Comparison of ENCODE assay signal across 9 cellular contexts in genomic region chr3:120092444-120092843, GRCh38. TPM values are rescaled to one million over a fixed set of nuclear protein-coding genes. Genes with fewer than 3 reads are reported as not detected.
A peak's percentile ranks its signal among the peaks of the same experiment; 100 is the strongest.
DNase-seq lines count a peak whose midpoint lies in the region; ATAC-seq, FAIRE-seq and TF ChIP-seq lines count a peak whose summit lies in the region.
"Had no signal": no experiment of that assay in that cellular context is flagged by ENCODE, and none has a peak within 500 bp of the region (broad histone marks: within the 10 kb centered on the region; RNA-seq: fewer than 3 reads in every experiment).

No MANE protein-coding gene starts in this region.

- H3K4me1 Mint-ChIP-seq in naive thymus-derived CD8-positive, alpha-beta T cell: peaks cover 18 to 34% (median 32%) of the 10 kb centered on the region in 4 donors

- intact Hi-C loops in PC-9 (cut with micrococcal nuclease; ENCODE audit: unreplicated experiment): loop anchor here (5.0 to 10.0 kb wide), 6 partner anchors 120 to 628 kb away; partner anchors contain the start of genes POGLUT1 and TMEM39A

- H3K4me2 ChIP-seq in PC-9 (peak overlapping the region; percentile 98), skeletal muscle satellite cell (ENCODE audit: low read length) (peak overlapping the region; percentile 92)

- H3K27ac ChIP-seq in PC-9: peak overlapping the region; percentile 100

- H3K27me3 Mint-ChIP-seq in naive thymus-derived CD8-positive, alpha-beta T cell: peaks cover 0 to 5% (median 0%) of the 10 kb centered on the region in 5 donors

- H3K9me3 Mint-ChIP-seq in naive thymus-derived CD8-positive, alpha-beta T cell: no peaks in the 10 kb centered on the region
- H3K9me3 Mint-ChIP-seq: natural killer cell had no signal

- no peak for ATAC-seq in naive thymus-derived CD8-positive, alpha-beta T cell
- no peak for ATAC-seq in GM21390 (IDR thresholded peaks at IDR 0.05; ENCODE audit: unreplicated experiment)
- ATAC-seq: natural killer cell had no signal

- POLR2A ChIA-PET in PC-9 (lab: Charles Lee; ENCODE audit: unreplicated experiment): no interaction called here
- POLR2A ChIA-PET in naive thymus-derived CD8-positive, alpha-beta T cell (lab: Charles Lee): no interaction called here

- H3K36me3 ChIP-seq in PC-9 (ENCODE audit: low read depth): peaks cover 17% of the 10 kb centered on the region
- H3K36me3 ChIP-seq in skeletal muscle satellite cell (ENCODE audit: insufficient read depth, low read length): peaks cover 5% of the 10 kb centered on the region

- H3K9me3 ChIP-seq in PC-9 (ENCODE audit: insufficient read depth, low read depth): no peaks in the 10 kb centered on the region
- H3K9me3 ChIP-seq in skeletal muscle satellite cell (replicated peaks; ENCODE audit: low read length): no peaks in the 10 kb centered on the region

- H3K79me2 ChIP-seq in PC-9 (ENCODE audit: low read depth): peaks cover 84% of the 10 kb centered on the region

- DNase-seq in GM12892 (ENCODE audit: insufficient read length) (no peak), PC-9 (no peak), globus pallidus (ENCODE audit: low spot score) (peak; percentile 20), ureter (ENCODE audit: low spot score) (no peak), D341Med (ENCODE audit: low spot score) (no peak)
- DNase-seq in naive thymus-derived CD8-positive, alpha-beta T cell: no peak
- DNase-seq: natural killer cell had no signal

- H3K4me3 ChIP-seq in PC-9 (peak overlapping the region; percentile 96), skeletal muscle satellite cell (ENCODE audit: low read length) (peak overlapping the region; percentile 85)

- peak; percentile 60 for FAIRE-seq in GM12892 (lab: Jason Lieb, UNC)

- peaks cover 38% of the 10 kb centered on the region for H3K4me1 ChIP-seq in PC-9 (replicated peaks; ENCODE audit: insufficient read depth)
- peaks cover 30% of the 10 kb centered on the region for H3K4me1 ChIP-seq in skeletal muscle satellite cell (ENCODE audit: control insufficient read depth, insufficient read depth, low read length)

- TF ChIP-seq POLR2A in GM12892 (IDR thresholded peaks at IDR 0.05; ENCODE audit: low read depth, low read length): no peak

- no peaks in the 10 kb centered on the region for H3K9me2 ChIP-seq in PC-9 (ENCODE audit: insufficient read depth)

- CTCF ChIA-PET in PC-9 (lab: Charles Lee): no interaction called here

- BruUV-seq in PC-9 (replicated peaks; lab: Mats Ljungman, UMichigan): no TSS peak

- H3K9ac ChIP-seq in skeletal muscle satellite cell (ENCODE audit: low read depth, low read length): peak overlapping the region; percentile 98

- H3K27me3 ChIP-seq in PC-9 (ENCODE audit: insufficient read depth, low read depth) (no peaks in the 10 kb centered on the region), skeletal muscle satellite cell (ENCODE audit: control insufficient read depth, insufficient read depth, low read length) (no peaks in the 10 kb centered on the region)

- H2AFZ ChIP-seq in PC-9: no peak overlapping the region

- peaks cover 0 to 5% (median 4%) of the 10 kb centered on the region in 3 donors for H3K36me3 Mint-ChIP-seq in naive thymus-derived CD8-positive, alpha-beta T cell
- H3K36me3 Mint-ChIP-seq: natural killer cell had no signal

- no peak for TF ChIP-seq CTCF in PC-9 (conservative IDR thresholded peaks at IDR 0.05)

- no peak overlapping the region for H3K27ac Mint-ChIP-seq in naive thymus-derived CD8-positive, alpha-beta T cell
- H3K27ac Mint-ChIP-seq: natural killer cell had no signal

- H4K20me1 ChIP-seq in PC-9 (ENCODE audit: insufficient read depth): peaks cover 55% of the 10 kb centered on the region

- peaks cover 27% of the 10 kb centered on the region; the same call in 1 of the 2 replicates for H3F3A ChIP-seq in PC-9 (ENCODE audit: insufficient read depth, low read depth)

- no peak overlapping the region for H3K4me3 Mint-ChIP-seq in naive thymus-derived CD8-positive, alpha-beta T cell
- H3K4me3 Mint-ChIP-seq: natural killer cell had no signal

RNA-seq across cellular contexts. Expression of gene GSK3B, which starts 1.8 kb away (rescaled TPM):
- 25.9 TPM for polyA plus RNA-seq in GM12892 (2012; ENCODE audit: missing spikeins)
- total RNA-seq in PC-9 (2021) (51.5 and 62.0 TPM in 2 replicates), ureter (48.4 TPM)
- total RNA-seq in skeletal muscle satellite cell (2012; rRNA removed): 41.6 and 41.7 TPM in 2 replicates
- total RNA-seq in naive thymus-derived CD8-positive, alpha-beta T cell: 10 to 100 TPM; 38.1 to 38.5 TPM
- polyA plus RNA-seq in naive thymus-derived CD8-positive, alpha-beta T cell: 10 to 100 TPM; 12.7 to 14.1 (median 12.8) TPM
